Comparison of ENCODE assay signal across 2 cellular contexts in the genomic region with DNA sequence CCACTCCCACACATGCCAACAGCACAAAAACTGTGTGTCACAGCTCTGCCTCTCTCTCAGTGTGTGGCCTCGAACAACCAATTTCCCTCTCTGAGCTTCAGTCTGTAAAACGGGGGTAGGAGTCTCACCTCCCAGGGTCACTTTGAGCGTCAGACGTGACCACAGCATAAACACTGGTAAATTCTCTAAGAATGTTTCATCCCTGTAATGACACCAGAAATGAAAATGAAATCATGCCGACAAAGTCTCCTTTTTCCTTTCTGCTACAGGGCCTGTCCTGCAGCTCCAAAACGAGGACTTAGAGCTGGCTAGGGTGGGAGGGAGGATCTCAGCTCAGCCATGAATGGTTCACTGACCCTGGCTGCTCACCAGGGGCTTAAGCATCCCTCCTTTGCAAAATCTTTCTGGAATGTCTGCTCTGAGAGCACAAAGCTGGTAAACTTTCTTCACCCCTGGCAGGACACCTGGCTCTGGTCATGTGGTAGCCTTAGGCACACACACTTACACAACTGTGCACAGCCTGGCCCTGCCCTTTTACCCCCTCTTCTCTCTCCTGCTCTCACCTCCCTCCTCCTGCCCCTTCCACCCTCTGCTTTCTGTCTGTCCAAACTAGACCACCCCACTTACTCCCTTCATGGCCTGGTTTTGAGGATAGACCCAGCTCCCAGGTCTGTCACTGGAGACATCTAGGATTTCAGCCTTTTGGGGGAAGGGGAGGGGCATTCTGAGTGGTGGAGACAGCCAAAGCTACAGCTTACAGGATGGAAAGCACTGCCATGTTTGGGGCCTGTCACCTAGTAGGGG.
A peak's percentile ranks its signal among the peaks of the same experiment; 100 is the strongest.
TF ChIP-seq lines count a peak whose summit lies in the region.

No MANE protein-coding gene starts in this region.

TF ChIP-seq in K562, 482 proteins besides CTCF, POLR2A, EP300 and RAD21:
- TF ChIP-seq, protein P1, sequence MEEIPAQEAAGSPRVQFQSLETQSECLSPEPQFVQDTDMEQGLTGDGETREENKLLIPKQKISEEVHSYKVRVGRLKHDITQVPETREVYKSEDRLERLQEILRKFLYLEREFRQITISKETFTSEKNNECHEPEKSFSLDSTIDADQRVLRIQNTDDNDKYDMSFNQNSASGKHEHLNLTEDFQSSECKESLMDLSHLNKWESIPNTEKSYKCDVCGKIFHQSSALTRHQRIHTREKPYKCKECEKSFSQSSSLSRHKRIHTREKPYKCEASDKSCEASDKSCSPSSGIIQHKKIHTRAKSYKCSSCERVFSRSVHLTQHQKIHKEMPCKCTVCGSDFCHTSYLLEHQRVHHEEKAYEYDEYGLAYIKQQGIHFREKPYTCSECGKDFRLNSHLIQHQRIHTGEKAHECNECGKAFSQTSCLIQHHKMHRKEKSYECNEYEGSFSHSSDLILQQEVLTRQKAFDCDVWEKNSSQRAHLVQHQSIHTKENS (CRISPR knock-in tag; IDR thresholded peaks at IDR 0.05), result no peak
- no peak for TF ChIP-seq ZNF445 (CRISPR knock-in tag; IDR thresholded peaks at IDR 0.05; ENCODE audit: low read depth)
- no peak for TF ChIP-seq CSDE1 (IDR thresholded peaks at IDR 0.05)
- no peak for TF ChIP-seq OTX1 (CRISPR knock-in tag; IDR thresholded peaks at IDR 0.05)

TF ChIP-seq in HepG2, 621 proteins besides CTCF, POLR2A, EP300 and RAD21 (continues in another document):
- no peak for TF ChIP-seq ZNF234 (CRISPR knock-in tag; conservative IDR thresholded peaks at IDR 0.05)
- TF ChIP-seq CCAR2 (optimal IDR thresholded peaks at IDR 0.05; ENCODE audit: low read depth, low read length), result no peak
- no peak for TF ChIP-seq ZNF790 (CRISPR knock-in tag; IDR thresholded peaks at IDR 0.05; ENCODE audit: borderline replicate concordance)
- TF ChIP-seq MYC (CRISPR knock-in tag; IDR thresholded peaks at IDR 0.05; ENCODE audit: borderline replicate concordance), result no peak
- TF ChIP-seq KDM6A (CRISPR knock-in tag; IDR thresholded peaks at IDR 0.05; ENCODE audit: low read depth), result no peak
- no peak for TF ChIP-seq NR3C1 (CRISPR knock-in tag; IDR thresholded peaks at IDR 0.05)
- no peak for TF ChIP-seq MED8 (CRISPR knock-in tag; IDR thresholded peaks at IDR 0.05; ENCODE audit: insufficient replicate concordance)
- no peak for TF ChIP-seq REPIN1 (CRISPR knock-in tag; IDR thresholded peaks at IDR 0.05; ENCODE audit: borderline replicate concordance, low read depth)
- no peak for TF ChIP-seq ZNF350 (CRISPR knock-in tag; IDR thresholded peaks at IDR 0.05; ENCODE audit: borderline replicate concordance, low read depth)
- no peak for TF ChIP-seq KDM5B (CRISPR knock-in tag; IDR thresholded peaks at IDR 0.05; ENCODE audit: borderline replicate concordance)
- no peak for TF ChIP-seq SRSF9 (IDR thresholded peaks at IDR 0.05; ENCODE audit: borderline replicate concordance, insufficient read depth, low read depth, low read length, poor library complexity, severe bottlenecking)
- TF ChIP-seq ZNF331 (CRISPR knock-in tag; IDR thresholded peaks at IDR 0.05), result no peak
- TF ChIP-seq, protein P2, sequence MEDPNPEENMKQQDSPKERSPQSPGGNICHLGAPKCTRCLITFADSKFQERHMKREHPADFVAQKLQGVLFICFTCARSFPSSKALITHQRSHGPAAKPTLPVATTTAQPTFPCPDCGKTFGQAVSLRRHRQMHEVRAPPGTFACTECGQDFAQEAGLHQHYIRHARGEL (CRISPR knock-in tag; IDR thresholded peaks at IDR 0.05), result no peak
- no peak for TF ChIP-seq ZNF678 (CRISPR knock-in tag; IDR thresholded peaks at IDR 0.05)
- no peak for TF ChIP-seq ZNF816 (CRISPR knock-in tag; IDR thresholded peaks at IDR 0.05; ENCODE audit: borderline replicate concordance)
- no peak for TF ChIP-seq FOXK1 (CRISPR knock-in tag; IDR thresholded peaks at IDR 0.05; ENCODE audit: borderline replicate concordance, low read depth)
- peak; percentile 37; the same call in 1 of the 2 replicates for TF ChIP-seq MED1 (CRISPR knock-in tag; IDR thresholded peaks at IDR 0.05)
- TF ChIP-seq ZNF333 (CRISPR knock-in tag; IDR thresholded peaks at IDR 0.05; ENCODE audit: borderline replicate concordance), result no peak
- TF ChIP-seq ZNF879 (CRISPR knock-in tag; IDR thresholded peaks at IDR 0.05), result no peak
- TF ChIP-seq SALL1 (CRISPR knock-in tag; IDR thresholded peaks at IDR 0.05), result peak; percentile 54
- no peak for TF ChIP-seq RNF2 (conservative IDR thresholded peaks at IDR 0.05; ENCODE audit: low read depth)
- TF ChIP-seq, protein P3, sequence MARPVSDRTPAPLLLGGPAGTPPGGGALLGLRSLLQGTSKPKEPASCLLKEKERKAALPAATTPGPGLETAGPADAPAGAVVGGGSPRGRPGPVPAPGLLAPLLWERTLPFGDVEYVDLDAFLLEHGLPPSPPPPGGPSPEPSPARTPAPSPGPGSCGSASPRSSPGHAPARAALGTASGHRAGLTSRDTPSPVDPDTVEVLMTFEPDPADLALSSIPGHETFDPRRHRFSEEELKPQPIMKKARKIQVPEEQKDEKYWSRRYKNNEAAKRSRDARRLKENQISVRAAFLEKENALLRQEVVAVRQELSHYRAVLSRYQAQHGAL (CRISPR knock-in tag; IDR thresholded peaks at IDR 0.05; ENCODE audit: not compliant biosample characterization), result no peak
- TF ChIP-seq ZMYM3 (CRISPR knock-in tag; IDR thresholded peaks at IDR 0.05), result no peak
- TF ChIP-seq RXRB (CRISPR knock-in tag; IDR thresholded peaks at IDR 0.05; ENCODE audit: borderline replicate concordance), result peak; percentile 62; the same call in 1 of the 2 replicates
- TF ChIP-seq NFE2L2 (IDR thresholded peaks at IDR 0.05; ENCODE audit: low read length), result peak; percentile 6; the same call in 1 of the 2 replicates
- TF ChIP-seq NR1H2 (CRISPR knock-in tag; IDR thresholded peaks at IDR 0.05; ENCODE audit: borderline replicate concordance, low read depth), result no peak
- TF ChIP-seq KDM3A (CRISPR knock-in tag; IDR thresholded peaks at IDR 0.05; ENCODE audit: low read depth), result no peak
- TF ChIP-seq, protein P4, sequence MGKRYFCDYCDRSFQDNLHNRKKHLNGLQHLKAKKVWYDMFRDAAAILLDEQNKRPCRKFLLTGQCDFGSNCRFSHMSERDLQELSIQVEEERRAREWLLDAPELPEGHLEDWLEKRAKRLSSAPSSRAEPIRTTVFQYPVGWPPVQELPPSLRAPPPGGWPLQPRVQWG (CRISPR knock-in tag; IDR thresholded peaks at IDR 0.05; ENCODE audit: borderline replicate concordance, low read depth), result no peak
- TF ChIP-seq, protein P5, sequence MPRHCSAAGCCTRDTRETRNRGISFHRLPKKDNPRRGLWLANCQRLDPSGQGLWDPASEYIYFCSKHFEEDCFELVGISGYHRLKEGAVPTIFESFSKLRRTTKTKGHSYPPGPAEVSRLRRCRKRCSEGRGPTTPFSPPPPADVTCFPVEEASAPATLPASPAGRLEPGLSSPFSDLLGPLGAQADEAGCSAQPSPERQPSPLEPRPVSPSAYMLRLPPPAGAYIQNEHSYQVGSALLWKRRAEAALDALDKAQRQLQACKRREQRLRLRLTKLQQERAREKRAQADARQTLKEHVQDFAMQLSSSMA (CRISPR knock-in tag; IDR thresholded peaks at IDR 0.05), result no peak
- TF ChIP-seq GTF2F1 (IDR thresholded peaks at IDR 0.05; ENCODE audit: low read length), result no peak
- no peak for TF ChIP-seq FOXC1 (CRISPR knock-in tag; IDR thresholded peaks at IDR 0.05; ENCODE audit: borderline replicate concordance)
- TF ChIP-seq, protein P6, sequence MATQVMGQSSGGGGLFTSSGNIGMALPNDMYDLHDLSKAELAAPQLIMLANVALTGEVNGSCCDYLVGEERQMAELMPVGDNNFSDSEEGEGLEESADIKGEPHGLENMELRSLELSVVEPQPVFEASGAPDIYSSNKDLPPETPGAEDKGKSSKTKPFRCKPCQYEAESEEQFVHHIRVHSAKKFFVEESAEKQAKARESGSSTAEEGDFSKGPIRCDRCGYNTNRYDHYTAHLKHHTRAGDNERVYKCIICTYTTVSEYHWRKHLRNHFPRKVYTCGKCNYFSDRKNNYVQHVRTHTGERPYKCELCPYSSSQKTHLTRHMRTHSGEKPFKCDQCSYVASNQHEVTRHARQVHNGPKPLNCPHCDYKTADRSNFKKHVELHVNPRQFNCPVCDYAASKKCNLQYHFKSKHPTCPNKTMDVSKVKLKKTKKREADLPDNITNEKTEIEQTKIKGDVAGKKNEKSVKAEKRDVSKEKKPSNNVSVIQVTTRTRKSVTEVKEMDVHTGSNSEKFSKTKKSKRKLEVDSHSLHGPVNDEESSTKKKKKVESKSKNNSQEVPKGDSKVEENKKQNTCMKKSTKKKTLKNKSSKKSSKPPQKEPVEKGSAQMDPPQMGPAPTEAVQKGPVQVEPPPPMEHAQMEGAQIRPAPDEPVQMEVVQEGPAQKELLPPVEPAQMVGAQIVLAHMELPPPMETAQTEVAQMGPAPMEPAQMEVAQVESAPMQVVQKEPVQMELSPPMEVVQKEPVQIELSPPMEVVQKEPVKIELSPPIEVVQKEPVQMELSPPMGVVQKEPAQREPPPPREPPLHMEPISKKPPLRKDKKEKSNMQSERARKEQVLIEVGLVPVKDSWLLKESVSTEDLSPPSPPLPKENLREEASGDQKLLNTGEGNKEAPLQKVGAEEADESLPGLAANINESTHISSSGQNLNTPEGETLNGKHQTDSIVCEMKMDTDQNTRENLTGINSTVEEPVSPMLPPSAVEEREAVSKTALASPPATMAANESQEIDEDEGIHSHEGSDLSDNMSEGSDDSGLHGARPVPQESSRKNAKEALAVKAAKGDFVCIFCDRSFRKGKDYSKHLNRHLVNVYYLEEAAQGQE (IDR thresholded peaks at IDR 0.05; ENCODE audit: borderline replicate concordance in 1 of 2, low read depth in 1 of 2, low read length in 2 of 2), result no peak
- no peak for TF ChIP-seq AHDC1 (CRISPR knock-in tag; IDR thresholded peaks at IDR 0.05; ENCODE audit: borderline replicate concordance)
- TF ChIP-seq FOXJ3 (CRISPR knock-in tag; IDR thresholded peaks at IDR 0.05; ENCODE audit: borderline replicate concordance), result no peak
- no peak for TF ChIP-seq ZNF276 (CRISPR knock-in tag; IDR thresholded peaks at IDR 0.05; ENCODE audit: low read depth)
- no peak for TF ChIP-seq ZNF550 (CRISPR knock-in tag; IDR thresholded peaks at IDR 0.05; ENCODE audit: borderline replicate concordance)
- 0 out of 2 replicates have a peak, but pooled peaks have one; percentile 31 for TF ChIP-seq ZNF205 (CRISPR knock-in tag; IDR thresholded peaks at IDR 0.05)
- TF ChIP-seq ZNF557 (CRISPR knock-in tag; IDR thresholded peaks at IDR 0.05), result no peak
- TF ChIP-seq ARNT2 (CRISPR knock-in tag; IDR thresholded peaks at IDR 0.05; ENCODE audit: low read depth), result no peak
- TF ChIP-seq PBX3 (CRISPR knock-in tag; IDR thresholded peaks at IDR 0.05; ENCODE audit: borderline replicate concordance), result no peak
- TF ChIP-seq ZBTB3 (CRISPR knock-in tag; IDR thresholded peaks at IDR 0.05; ENCODE audit: borderline replicate concordance, low read depth), result no peak
- TF ChIP-seq NFKB2 (CRISPR knock-in tag; IDR thresholded peaks at IDR 0.05; ENCODE audit: borderline replicate concordance), result no peak
- no peak for TF ChIP-seq CBX1 (IDR thresholded peaks at IDR 0.05; ENCODE audit: low read depth)
- no peak for TF ChIP-seq ZNF264 (CRISPR knock-in tag; IDR thresholded peaks at IDR 0.05)
